Comparison of ENCODE assay signal across 13 cellular contexts in genomic region chr3:134464693-134465385, GRCh38. TPM values are rescaled to one million over a fixed set of nuclear protein-coding genes. Genes with fewer than 3 reads are reported as not detected.
DNase-seq lines count a peak whose midpoint lies in the region; TF ChIP-seq lines count a peak whose summit lies in the region.
"Had no signal": no experiment of that assay in that cellular context is flagged by ENCODE, and none has a peak within 500 bp of the region (broad histone marks: within the 10 kb centered on the region; RNA-seq: fewer than 3 reads in every experiment).

No MANE protein-coding gene starts in this region.

- no peak for TF ChIP-seq CTCF in mesothelial cell of epicardium (IDR thresholded peaks at IDR 0.05; ENCODE audit: unreplicated experiment)
- TF ChIP-seq CTCF in tibial artery (IDR thresholded peaks at IDR 0.05) = no peak

- DNase-seq in SJSA1 (ENCODE audit: low read depth in 1 of 2, low spot score in 2 of 2) (no peak), mesothelial cell of epicardium (ENCODE audit: low spot score in 2 of 2, unreplicated experiment in 2 of 2) (no peak), tibial artery (no peak), AG20443 (ENCODE audit: low spot score) (no peak), AG08395 (ENCODE audit: low spot score) (no peak), NCI-H446 (lab: John Stamatoyannopoulos, UW) (no peak), inferior parietal cortex (ENCODE audit: extremely low spot score) (no peak)
- DNase-seq: activated naive CD8-positive, alpha-beta T cell treated with anti-CD3 and anti-CD28 coated beads, Interleukin-2, amount 10 ng/mL, durations not matched to agents 7 days and 5 days; NCI-H2081; stimulated activated naive CD4-positive, alpha-beta T cell had no signal

- WGBS in ectodermal cell, 2 experiments = 71 to 76% methylated on average over 8 of the region's 8 CpGs

- H3K27ac ChIP-seq in SJSA1 (peak overlapping the region; percentile 69), ectodermal cell (ENCODE audit: insufficient read depth, low read depth, low read length, poor library complexity, severe bottlenecking) (peak overlapping the region; percentile 98), tibial artery (peak overlapping the region; percentile 65 to 72)
- H3K27ac ChIP-seq: neutrophil had no signal

- H3K9me3 Mint-ChIP-seq in mesothelial cell of epicardium = no peaks in the 10 kb centered on the region
- H3K9me3 Mint-ChIP-seq: activated naive CD8-positive, alpha-beta T cell treated with anti-CD3 and anti-CD28 coated beads, Interleukin-2, amount 10 ng/mL, durations not matched to agents 7 days and 5 days had no signal

- no peak overlapping the region for H3K4me3 ChIP-seq in SJSA1
- H3K4me3 ChIP-seq in ectodermal cell (ENCODE audit: insufficient read depth, low read depth, low read length) = no peak overlapping the region
- no peak overlapping the region for H3K4me3 ChIP-seq in tibial artery
- H3K4me3 ChIP-seq: K562 had no signal

- intact Hi-C loops in tibial artery (cut with DNase I; ENCODE audit: low total_unique reads) = loop anchor here (5.0 kb wide), 1 partner anchor 93 kb away; the partner anchor contains the start of gene AMOTL2

- H3K36me3 Mint-ChIP-seq in mesothelial cell of epicardium = no peaks in the 10 kb centered on the region
- H3K36me3 Mint-ChIP-seq: activated naive CD8-positive, alpha-beta T cell treated with anti-CD3 and anti-CD28 coated beads, Interleukin-2, amount 10 ng/mL, durations not matched to agents 7 days and 5 days had no signal

- H3K36me3 ChIP-seq in SJSA1 (no peaks in the 10 kb centered on the region), ectodermal cell (ENCODE audit: control insufficient read depth, insufficient read depth, low read length) (no peaks in the 10 kb centered on the region), tibial artery (no peaks in the 10 kb centered on the region)
- H3K36me3 ChIP-seq: neutrophil had no signal

- peak overlapping the region; percentile 28 for H3K4me3 Mint-ChIP-seq in mesothelial cell of epicardium
- H3K4me3 Mint-ChIP-seq: activated naive CD8-positive, alpha-beta T cell treated with anti-CD3 and anti-CD28 coated beads, Interleukin-2, amount 10 ng/mL, durations not matched to agents 7 days and 5 days had no signal

- H3K4me1 ChIP-seq in SJSA1 (replicated peaks) (peaks cover 38% of the 10 kb centered on the region), ectodermal cell (ENCODE audit: control insufficient read depth, insufficient read depth, low read length) (peaks cover 37% of the 10 kb centered on the region), tibial artery (peaks cover 0 to 77% (median 49%) of the 10 kb centered on the region in 4 donors)

- H3K9me3 ChIP-seq in SJSA1 (replicated peaks) = no peaks in the 10 kb centered on the region
- no peaks in the 10 kb centered on the region for H3K9me3 ChIP-seq in ectodermal cell (ENCODE audit: control insufficient read depth, low read length)
- no peaks in the 10 kb centered on the region for H3K9me3 ChIP-seq in tibial artery
- H3K9me3 ChIP-seq: neutrophil had no signal

- H3K27me3 ChIP-seq in SJSA1 (replicated peaks) (no peaks in the 10 kb centered on the region), ectodermal cell (ENCODE audit: control insufficient read depth, insufficient read depth, low read length, poor library complexity, severe bottlenecking) (no peaks in the 10 kb centered on the region), tibial artery (no peaks in the 10 kb centered on the region)
- H3K27me3 ChIP-seq: neutrophil had no signal

- peak overlapping the region; percentile 98 for H3K27ac Mint-ChIP-seq in mesothelial cell of epicardium
- H3K27ac Mint-ChIP-seq: activated naive CD8-positive, alpha-beta T cell treated with anti-CD3 and anti-CD28 coated beads, Interleukin-2, amount 10 ng/mL, durations not matched to agents 7 days and 5 days had no signal

- peaks cover 68% of the 10 kb centered on the region for H3K4me1 Mint-ChIP-seq in mesothelial cell of epicardium
- H3K4me1 Mint-ChIP-seq: activated naive CD8-positive, alpha-beta T cell treated with anti-CD3 and anti-CD28 coated beads, Interleukin-2, amount 10 ng/mL, durations not matched to agents 7 days and 5 days had no signal

- no peaks in the 10 kb centered on the region for H3K27me3 Mint-ChIP-seq in mesothelial cell of epicardium (ENCODE audit: low read depth)

RNA-seq across cellular contexts. Expression of gene ANAPC13, which starts 20.9 kb away (rescaled TPM):
- total RNA-seq in SJSA1 (2014; rRNA removed; shearing (Covaris generic)) = 81.9 and 109 TPM in 2 replicates
- 75.8 TPM for polyA plus RNA-seq in ectodermal cell (2013, experiment 1 of 4)
- 83.0 TPM for polyA plus RNA-seq in ectodermal cell (2013, experiment 2 of 4)
- polyA plus RNA-seq in ectodermal cell (2013, experiment 3 of 4) = 61.0 TPM
- polyA plus RNA-seq in ectodermal cell (2013, experiment 4 of 4) = 70.8 TPM
- 63.0 to 64.7 TPM (median 63.1 TPM) in 3 replicates for total RNA-seq in mesothelial cell of epicardium

RNA-seq across cellular contexts. Expression of gene CEP63, which starts 21.0 kb away (rescaled TPM):
- total RNA-seq in SJSA1 (2014; rRNA removed; shearing (Covaris generic)) = 14.8 and 18.8 TPM in 2 replicates
- polyA plus RNA-seq in ectodermal cell (2013, experiment 1 of 4) = 34.5 TPM
- 27.1 TPM for polyA plus RNA-seq in ectodermal cell (2013, experiment 2 of 4)
- polyA plus RNA-seq in ectodermal cell (2013, experiment 3 of 4) = 25.0 TPM
- 25.4 TPM for polyA plus RNA-seq in ectodermal cell (2013, experiment 4 of 4)
- 20.8 to 23.5 TPM (median 22.5 TPM) in 3 replicates for total RNA-seq in mesothelial cell of epicardium
